ENCODE assay signal across 8 cellular contexts in the genomic region with DNA sequence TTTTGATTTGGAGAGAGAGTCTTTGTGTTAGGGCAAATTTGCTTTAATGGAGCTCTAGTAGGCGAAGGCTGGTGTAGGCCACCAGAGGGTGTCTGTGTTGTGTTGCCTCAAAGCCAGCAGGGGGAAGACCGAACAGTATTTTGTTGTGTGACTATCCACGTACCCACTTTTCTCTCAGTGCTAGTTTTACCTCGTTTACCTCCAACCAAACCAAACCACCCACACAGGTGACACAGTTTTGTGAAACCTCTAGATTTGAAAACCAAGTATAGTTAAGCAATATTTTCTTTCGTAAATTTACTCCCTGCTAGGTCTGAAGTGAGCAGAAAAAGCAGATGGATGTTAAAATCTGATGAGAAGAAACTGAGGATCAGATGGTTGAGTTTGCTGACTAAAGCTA. TPM values are rescaled to one million over a fixed set of nuclear protein-coding genes. Genes with fewer than 3 reads are reported as not detected.
DNase-seq lines count a peak whose midpoint lies in the region; TF ChIP-seq lines count a peak whose summit lies in the region.

No MANE protein-coding gene starts in this region.

- peak overlapping the region; percentile 57 for H3K27ac Mint-ChIP-seq in MCF 10A (ENCODE audit: low read depth, unreplicated experiment)

- H3K4me1 Mint-ChIP-seq in MCF 10A (ENCODE audit: insufficient read depth, unreplicated experiment), result peaks cover 19% of the 10 kb centered on the region

- intact Hi-C loops in MCF 10A (cut with micrococcal nuclease), result loop anchor here (1.0 to 5.0 kb wide), 3 partner anchors 83 to 204 kb away; a partner anchor contains a TSS

- H3K27me3 Mint-ChIP-seq in MCF 10A (ENCODE audit: insufficient read depth, unreplicated experiment), result no peaks in the 10 kb centered on the region

- TF ChIP-seq CTCF in MCF 10A (IDR thresholded peaks at IDR 0.05; ENCODE audit: unreplicated experiment), result peak; percentile 76

- POLR2A ChIA-PET in MCF 10A (lab: Yijun Ruan, JAX), result interaction anchor here (0.6 to 2.2 kb wide), 11 partner anchors 11 to 133 kb away, joined by 3 to 24 read pairs (median 5); a partner anchor contains a TSS

- CTCF ChIA-PET in MCF 10A (lab: Yijun Ruan, JAX), result interaction anchor here (0.6 to 2.6 kb wide), 21 partner anchors 8 to 436 kb away, joined by 3 to 18 read pairs (median 4); a partner anchor contains a TSS

- H3K4me3 Mint-ChIP-seq in MCF 10A (ENCODE audit: unreplicated experiment), result no peak overlapping the region

- no peaks in the 10 kb centered on the region for H3K9me3 Mint-ChIP-seq in MCF 10A (ENCODE audit: unreplicated experiment)

- H3K36me3 Mint-ChIP-seq in MCF 10A (ENCODE audit: insufficient read depth, unreplicated experiment), result peaks cover 75% of the 10 kb centered on the region

- DNase-seq in DMS153 treated with DMSO at 0.1 percent for 48 hours (lab: John Stamatoyannopoulos, UW; ENCODE audit: unreplicated experiment), result peak; percentile 57
- DNase-seq in H4 (ENCODE audit: low spot score), result peak; percentile 54
- peak; percentile 53 for DNase-seq in NCI-H146 treated with DMSO at 0.1 percent for 48 hours (lab: John Stamatoyannopoulos, UW; ENCODE audit: unreplicated experiment)
- peak; percentile 7 for DNase-seq in T1000 (lab: John Stamatoyannopoulos, UW)
- peak; percentile 73 for DNase-seq in MCF 10A (ENCODE audit: unreplicated experiment)
- DNase-seq in inferior parietal cortex (ENCODE audit: extremely low spot score), result peak; percentile 79
- DNase-seq in stimulated activated CD4-positive, alpha-beta T cell treated with anti-CD3 and anti-CD28 coated beads, Interleukin-12 subunit alpha, Interleukin-12 subunit beta, amount 100 ng/mL, for 48 hours (ENCODE audit: low read depth in 2 of 3, low spot score in 1 of 3), result peak; percentile 8 to 48 (median 42)
- DNase-seq in mesenteric fat pad (ENCODE audit: low spot score), result no peak

- no TSS peak for BruUV-seq in MCF 10A (replicated peaks; lab: Mats Ljungman, UMichigan)

RNA-seq across cellular contexts. Expression of a gene that starts 36.3 kb away (rescaled TPM):
- not detected in 2 replicates for total RNA-seq in H4 (2014; rRNA removed; shearing (Covaris generic))
- total RNA-seq in MCF 10A (2022) (not detected in 2 replicates), mesenteric fat pad (not detected)

RNA-seq across cellular contexts. Expression of a gene that starts 42.5 kb away (rescaled TPM):
- 46.4 and 47.0 TPM in 2 replicates for total RNA-seq in H4 (2014; rRNA removed; shearing (Covaris generic))
- total RNA-seq in MCF 10A (2022) (26.4 and 27.8 TPM in 2 replicates), mesenteric fat pad (16.8 TPM)

RNA-seq across cellular contexts. Expression of a gene that starts 44.3 kb away (rescaled TPM):
- 9.1 and 14.3 TPM in 2 replicates for total RNA-seq in H4 (2014; rRNA removed; shearing (Covaris generic))
- total RNA-seq in MCF 10A (2022) (4.6 and 5.9 TPM in 2 replicates), mesenteric fat pad (12.2 TPM)
